In genomic region chr10:7400068-7400824, GRCh38 we compare ENCODE assay signal across 18 cellular contexts.
"Had no signal": no experiment of that assay in that cellular context is flagged by ENCODE, and none has a peak within 500 bp of the region (broad histone marks: within the 10 kb centered on the region; RNA-seq: fewer than 3 reads in every experiment).

No MANE protein-coding gene starts in this region.

- H3K27ac ChIP-seq: parathyroid adenoma, skin epidermis, tibial nerve, vagina had no signal

- H3K9ac ChIP-seq: parathyroid adenoma had no signal

- H2AFZ ChIP-seq: parathyroid adenoma had no signal

- H3K9me3 ChIP-seq: tibial nerve, vagina had no signal

- FAIRE-seq: frontal cortex had no signal

- H3K36me3 ChIP-seq: vagina had no signal

- H3K27ac Mint-ChIP-seq: activated CD8-positive, alpha-beta T cell treated with anti-CD3 and anti-CD28 coated beads for 36 hours; activated naive CD8-positive, alpha-beta T cell treated with anti-CD3 and anti-CD28 coated beads, Interleukin-2, amount 10 ng/mL, durations not matched to agents 7 days and 5 days; endodermal cell; T-helper 1 cell treated with Interleukin-12 subunit alpha and Interleukin-12 subunit beta and Interleukin-4 antibody, amounts not matched to agents 30 μg/mL and 1 μg/mL, for 36 hours had no signal

- H3K9me3 Mint-ChIP-seq: activated naive CD8-positive, alpha-beta T cell treated with anti-CD3 and anti-CD28 coated beads, Interleukin-2, amount 10 ng/mL, durations not matched to agents 7 days and 5 days; endodermal cell; naive thymus-derived CD4-positive, alpha-beta T cell; T-helper 1 cell treated with Interleukin-12 subunit alpha and Interleukin-12 subunit beta and Interleukin-4 antibody, amounts not matched to agents 30 μg/mL and 1 μg/mL, for 36 hours had no signal

- ATAC-seq: activated CD8-positive, alpha-beta T cell treated with anti-CD3 and anti-CD28 coated beads for 36 hours; naive thymus-derived CD4-positive, alpha-beta T cell had no signal

- H3K4me3 ChIP-seq: skin epidermis, tibial nerve, vagina had no signal

- H3K27me3 Mint-ChIP-seq: activated CD8-positive, alpha-beta T cell treated with anti-CD3 and anti-CD28 coated beads for 36 hours; activated naive CD8-positive, alpha-beta T cell treated with anti-CD3 and anti-CD28 coated beads, Interleukin-2, amount 10 ng/mL, durations not matched to agents 7 days and 5 days; naive thymus-derived CD4-positive, alpha-beta T cell had no signal

- H3K4me3 Mint-ChIP-seq: activated CD8-positive, alpha-beta T cell treated with anti-CD3 and anti-CD28 coated beads for 36 hours; activated naive CD8-positive, alpha-beta T cell treated with anti-CD3 and anti-CD28 coated beads, Interleukin-2, amount 10 ng/mL, durations not matched to agents 7 days and 5 days; endodermal cell; T-helper 1 cell treated with Interleukin-12 subunit alpha and Interleukin-12 subunit beta and Interleukin-4 antibody, amounts not matched to agents 30 μg/mL and 1 μg/mL, for 36 hours had no signal

- H3K27me3 ChIP-seq: tibial nerve, vagina had no signal

- DNase-seq: activated CD4-positive, alpha-beta T cell treated with anti-CD3 and anti-CD28 coated beads for 4 hours; activated CD8-positive, alpha-beta memory T cell treated with anti-CD3 and anti-CD28 coated beads, Interleukin-2, amount 50 U/mL, for 4 hours; activated CD8-positive, alpha-beta T cell treated with anti-CD3 and anti-CD28 coated beads for 36 hours; activated gamma-delta T cell treated with Interleukin-2 at 50 U/mL for 16 hours; activated naive CD8-positive, alpha-beta T cell treated with anti-CD3 and anti-CD28 coated beads, Interleukin-2, amount 10 ng/mL, durations not matched to agents 7 days and 5 days; endodermal cell; mammary epithelial cell; naive thymus-derived CD4-positive, alpha-beta T cell; retina; stimulated activated CD4-positive, alpha-beta T cell treated with anti-CD3 and anti-CD28 coated beads, Interleukin-15, amount 100 ng/mL, for 24 hours; stimulated activated CD4-positive, alpha-beta T cell treated with anti-CD3 and anti-CD28 coated beads, Interleukin-4, amount 100 ng/mL, for 1 hour; stimulated activated naive CD4-positive, alpha-beta T cell had no signal
